Comparison of ENCODE assay signal across 34 cellular contexts in the genomic region with DNA sequence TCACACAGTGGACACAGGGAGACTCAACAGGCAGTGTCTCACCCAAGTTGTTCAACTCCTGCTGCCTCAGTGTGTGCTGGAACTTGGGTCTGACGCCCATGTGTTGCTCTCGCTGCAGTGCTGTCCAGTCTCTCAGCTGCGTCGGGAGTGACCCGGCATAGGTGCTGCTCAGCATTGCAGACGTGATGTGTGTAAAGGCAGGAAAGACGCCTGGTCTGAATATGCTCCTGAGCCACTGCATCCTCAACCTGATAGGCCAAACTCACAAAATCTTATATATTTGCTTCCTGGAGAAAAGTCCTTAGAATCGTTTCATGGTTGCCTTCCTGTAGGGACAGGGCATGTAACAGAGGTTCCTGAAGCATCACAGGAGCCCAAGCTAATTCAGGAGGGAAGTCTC.
"Had no signal": no experiment of that assay in that cellular context is flagged by ENCODE, and none has a peak within 500 bp of the region (broad histone marks: within the 10 kb centered on the region; RNA-seq: fewer than 3 reads in every experiment).

No MANE protein-coding gene starts in this region.

- H3K27me3 ChIP-seq: adrenal gland, body of pancreas, brain microvascular endothelial cell, cardiac muscle cell had no signal

- H3K4me3 ChIP-seq: adrenal gland, body of pancreas, breast epithelium, cardiac muscle cell had no signal

- H3K36me3 ChIP-seq: adrenal gland, brain microvascular endothelial cell, breast epithelium, cardiac muscle cell had no signal

- H3K9me3 ChIP-seq: adrenal gland, body of pancreas, breast epithelium had no signal

- H3K4me1 ChIP-seq: adrenal gland, body of pancreas, breast epithelium had no signal

- DNase-seq: activated B cell treated with CpG ODN at 0.5 μM for 24 hours; activated CD4-positive, alpha-beta memory T cell treated with anti-CD3 and anti-CD28 coated beads for 36 hours; activated CD4-positive, alpha-beta T cell treated with anti-CD3 and anti-CD28 coated beads for 4 hours; activated CD4-positive, alpha-beta T cell treated with anti-CD3 and anti-CD28 coated beads, Interleukin-2, amount 10 ng/mL, durations not matched to agents 24 days and 14 days; activated CD4-positive, alpha-beta T cell treated with anti-CD3 and anti-CD28 coated beads, Interleukin-2, amount 50 U/mL, for 1 hour; activated CD4-positive, alpha-beta T cell treated with anti-CD3 and anti-CD28 coated beads, Interleukin-2, amount 50 U/mL, for 4 hours; activated CD4-positive, CD25-positive, alpha-beta regulatory T cell treated with anti-CD3 and anti-CD28 coated beads, Interleukin-2, amount 50 U/mL, for 72 hours; activated CD8-positive, alpha-beta memory T cell treated with anti-CD3 and anti-CD28 coated beads, Interleukin-2, amount 50 U/mL, for 4 hours; activated CD8-positive, alpha-beta T cell treated with anti-CD3 and anti-CD28 coated beads for 36 hours; activated effector memory CD4-positive, alpha-beta T cell treated with anti-CD3 and anti-CD28 coated beads, Interleukin-2, amount 50 U/mL, for 16 hours; activated gamma-delta T cell treated with Interleukin-2 at 50 U/mL for 16 hours; activated naive CD4-positive, alpha-beta T cell; activated naive CD4-positive, alpha-beta T cell treated with anti-CD3 and anti-CD28 coated beads for 36 hours; activated naive CD4-positive, alpha-beta T cell treated with anti-CD3 and anti-CD28 coated beads, Interleukin-2, amount 50 U/mL, for 16 hours; activated naive CD8-positive, alpha-beta T cell treated with anti-CD3 and anti-CD28 coated beads for 36 hours; activated T-cell treated with anti-CD3 and anti-CD28 coated beads for 4 hours; activated T-cell treated with anti-CD3 and anti-CD28 coated beads, Interleukin-2, amount 50 U/mL, for 1 hour; activated T-cell treated with anti-CD3 and anti-CD28 coated beads, Interleukin-2, amount 50 U/mL, for 4 hours; activated T-cell treated with anti-CD3 and anti-CD28 coated beads, Interleukin-2, amount 50 U/mL, for 72 hours; adrenal gland; amniotic stem cell; aorta; body of pancreas; brain microvascular endothelial cell; caudate nucleus; cerebellar nuclear complex; T-helper 1 cell; T-helper 2 cell; T-helper 9 cell had no signal

- H3K27ac ChIP-seq: adrenal gland, body of pancreas, brain microvascular endothelial cell, breast epithelium, cardiac muscle cell, VCaP had no signal

- FAIRE-seq: astrocyte, TTC549 had no signal
